Comparison of ENCODE assay signal across 14 cellular contexts in the genomic region with DNA sequence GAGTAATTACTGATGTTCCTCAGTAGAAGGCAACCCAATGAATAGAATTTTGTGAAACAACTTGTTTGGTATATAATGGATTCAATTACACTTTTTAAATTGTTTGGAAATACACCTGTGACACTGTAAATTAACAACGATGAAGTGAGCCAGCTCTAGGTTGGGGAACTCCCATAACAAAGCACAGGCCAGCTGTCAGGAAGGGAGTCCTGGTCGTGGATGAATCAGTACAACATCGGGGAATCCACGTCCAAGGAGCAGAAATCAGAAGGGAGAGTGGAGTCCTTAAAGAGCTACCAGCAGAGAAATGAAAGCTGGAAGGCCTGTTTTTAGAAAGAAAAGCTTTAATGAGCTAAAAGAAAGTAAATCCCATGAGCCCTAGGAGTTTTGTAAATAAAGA.
DNase-seq lines count a peak whose midpoint lies in the region; FAIRE-seq and TF ChIP-seq lines count a peak whose summit lies in the region.
"Had no signal": no experiment of that assay in that cellular context is flagged by ENCODE, and none has a peak within 500 bp of the region (broad histone marks: within the 10 kb centered on the region; RNA-seq: fewer than 3 reads in every experiment).

No MANE protein-coding gene starts in this region.

- intact Hi-C loops in testis (cut with DNase I; ENCODE audit: low total_unique reads): no loop called here

- FAIRE-seq in astrocyte (lab: Jason Lieb, UNC): no peak

- peaks cover 12% of the 10 kb centered on the region for H3K4me1 Mint-ChIP-seq in astrocyte (ENCODE audit: low read depth, unreplicated experiment)
- peaks cover 11% of the 10 kb centered on the region for H3K4me1 Mint-ChIP-seq in nephron progenitor cell
- H3K4me1 Mint-ChIP-seq: CD8-positive, alpha-beta memory T cell had no signal

- no peaks in the 10 kb centered on the region for H3K79me2 ChIP-seq in astrocyte (ENCODE audit: insufficient read depth, low read length)

- TF ChIP-seq POLR2A in testis (IDR thresholded peaks at IDR 0.05): no peak

- no peaks in the 10 kb centered on the region for H3K9me3 Mint-ChIP-seq in astrocyte (ENCODE audit: unreplicated experiment)
- no peaks in the 10 kb centered on the region for H3K9me3 Mint-ChIP-seq in nephron progenitor cell

- H3K9ac ChIP-seq in astrocyte (ENCODE audit: low read length): no peak overlapping the region

- H3K27ac Mint-ChIP-seq in astrocyte (ENCODE audit: unreplicated experiment) (peak overlapping the region; percentile 53), nephron progenitor cell (peak overlapping the region; percentile 74)

- no peaks in the 10 kb centered on the region for H3K36me3 ChIP-seq in astrocyte (ENCODE audit: insufficient read depth, low read length)
- H3K36me3 ChIP-seq in testis (ENCODE audit: low read depth, missing control alignments): no peaks in the 10 kb centered on the region
- H3K36me3 ChIP-seq in brain microvascular endothelial cell (replicated peaks): no peaks in the 10 kb centered on the region
- H3K36me3 ChIP-seq: SJSA1 had no signal

- H3K36me3 Mint-ChIP-seq in astrocyte (ENCODE audit: low read depth, unreplicated experiment) (no peaks in the 10 kb centered on the region), nephron progenitor cell (ENCODE audit: low read depth) (no peaks in the 10 kb centered on the region)
- H3K36me3 Mint-ChIP-seq: CD8-positive, alpha-beta memory T cell had no signal

- in situ Hi-C loops in brain microvascular endothelial cell (cut with HindIII; ENCODE audit: low pct_ligation_motif_present, low sequenced_read_pairs): no loop called here

- H3K4me3 Mint-ChIP-seq in astrocyte (ENCODE audit: unreplicated experiment) (no peak overlapping the region), nephron progenitor cell (no peak overlapping the region)
- H3K4me3 Mint-ChIP-seq: CD8-positive, alpha-beta memory T cell had no signal

- H3K4me1 ChIP-seq in astrocyte (ENCODE audit: insufficient read depth, low read length): no peaks in the 10 kb centered on the region
- no peaks in the 10 kb centered on the region for H3K4me1 ChIP-seq in testis
- H3K4me1 ChIP-seq: SJSA1 had no signal

- H3K9me3 ChIP-seq in astrocyte (ENCODE audit: insufficient read depth, low read depth, low read length): no peaks in the 10 kb centered on the region
- H3K9me3 ChIP-seq in testis: no peaks in the 10 kb centered on the region
- H3K9me3 ChIP-seq: SJSA1 had no signal

- H3K27me3 Mint-ChIP-seq in astrocyte (ENCODE audit: low read depth, unreplicated experiment) (peaks cover 1% of the 10 kb centered on the region), nephron progenitor cell (ENCODE audit: low read depth, poor library complexity) (peaks cover 7% of the 10 kb centered on the region)
- H3K27me3 Mint-ChIP-seq: CD8-positive, alpha-beta memory T cell had no signal

- H3K27ac ChIP-seq in astrocyte (ENCODE audit: low read depth, low read length) (no peak overlapping the region), testis (no peak overlapping the region), brain microvascular endothelial cell (no peak overlapping the region)
- H3K27ac ChIP-seq: PC-9, SJSA1 had no signal

- H3K27me3 ChIP-seq in astrocyte (ENCODE audit: insufficient read depth, low read length) (no peaks in the 10 kb centered on the region), testis (no peaks in the 10 kb centered on the region), brain microvascular endothelial cell (replicated peaks) (no peaks in the 10 kb centered on the region)
- H3K27me3 ChIP-seq: SJSA1 had no signal

- H4K20me1 ChIP-seq in astrocyte (ENCODE audit: insufficient read depth, low read length): no peaks in the 10 kb centered on the region

- 30 to 37% methylated on average over 4 of the region's 4 CpGs for WGBS in testis, 2 donors

- TF ChIP-seq CTCF in astrocyte (IDR thresholded peaks at IDR 0.05; ENCODE audit: insufficient read depth, low read depth, low read length): no peak
- no peak for TF ChIP-seq CTCF in nephron progenitor cell (IDR thresholded peaks at IDR 0.05)
- TF ChIP-seq CTCF in testis (IDR thresholded peaks at IDR 0.05): no peak
- no peak for TF ChIP-seq CTCF in brain microvascular endothelial cell (IDR thresholded peaks at IDR 0.05; ENCODE audit: low read depth, low read length, missing control alignments)

- no peak overlapping the region for H3K4me2 ChIP-seq in astrocyte (ENCODE audit: low read length)
- H3K4me2 ChIP-seq: PC-9 had no signal

- H3K4me3 ChIP-seq in astrocyte (ENCODE audit: insufficient read depth, low read depth, low read length) (no peak overlapping the region), testis (no peak overlapping the region), brain microvascular endothelial cell (ENCODE audit: low read depth, low read length) (no peak overlapping the region)
- H3K4me3 ChIP-seq: PC-9, SJSA1 had no signal

- DNase-seq in NCI-H146 (lab: John Stamatoyannopoulos, UW) (peak; percentile 14), NCI-H146 treated with DMSO at 0.1 percent for 48 hours (lab: John Stamatoyannopoulos, UW; ENCODE audit: unreplicated experiment) (no peak), NCI-H2227 treated with DMSO at 0.1 percent for 48 hours (lab: John Stamatoyannopoulos, UW) (peak; percentile 46), astrocyte (ENCODE audit: low read depth) (no peak), nephron progenitor cell (no peak), testis (no peak), brain microvascular endothelial cell (no peak), NCI-H345 treated with DMSO at 0.1 percent for 48 hours (lab: John Stamatoyannopoulos, UW; ENCODE audit: unreplicated experiment) (no peak)
- DNase-seq: CD8-positive, alpha-beta memory T cell; KBM-7; NCI-H226; NCI-H526 treated with DMSO at 0.1 percent for 48 hours; PC-9 had no signal

- H2AFZ ChIP-seq in astrocyte (ENCODE audit: low read depth, low read length): no peak overlapping the region
- H2AFZ ChIP-seq: PC-9 had no signal

Comparison
In these comparisons a context has a peak if more than half of its experiments do, and no peak if none do; other contexts are left out.
1. DNase-seq: peak in NCI-H146 (single experiment) and NCI-H2227 treated with DMSO at 0.1 percent for 48 hours (single experiment); none in NCI-H146 treated with DMSO at 0.1 percent for 48 hours (single experiment), astrocyte (single experiment), nephron progenitor cell (single experiment), testis (single experiment), brain microvascular endothelial cell (single experiment) and NCI-H345 treated with DMSO at 0.1 percent for 48 hours (single experiment).